Comparison of ENCODE assay signal across 1 cellular context in genomic region chr3:52231502-52232278, GRCh38.
TF ChIP-seq lines count a peak whose summit lies in the region.

No MANE protein-coding gene starts in this region.

TF ChIP-seq in HepG2, 621 proteins besides CTCF, POLR2A, EP300 and RAD21 (continued from another document and continues in another):
- TF ChIP-seq DZIP1 (CRISPR knock-in tag; IDR thresholded peaks at IDR 0.05) (0 out of 2 replicates have a peak, but pooled peaks have one; percentile 78), PATZ1 (CRISPR knock-in tag; IDR thresholded peaks at IDR 0.05) (no peak), ZNF547 (CRISPR knock-in tag; IDR thresholded peaks at IDR 0.05) (no peak), DMAP1 (CRISPR knock-in tag; IDR thresholded peaks at IDR 0.05) (no peak), BCL3 (CRISPR knock-in tag; IDR thresholded peaks at IDR 0.05) (no peak), NCOA2 (CRISPR knock-in tag; IDR thresholded peaks at IDR 0.05) (no peak), TRIM24 (CRISPR knock-in tag; IDR thresholded peaks at IDR 0.05) (no peak), POGK (CRISPR knock-in tag; conservative IDR thresholded peaks at IDR 0.05) (no peak), HDAC2 (CRISPR knock-in tag; IDR thresholded peaks at IDR 0.05) (no peak), ZNF652 (CRISPR knock-in tag; IDR thresholded peaks at IDR 0.05; ENCODE audit: borderline replicate concordance, low read depth) (no peak), RARG (CRISPR knock-in tag; IDR thresholded peaks at IDR 0.05; ENCODE audit: low read depth) (no peak), ZFP62 (CRISPR knock-in tag; IDR thresholded peaks at IDR 0.05) (no peak), KMT2A (CRISPR knock-in tag; IDR thresholded peaks at IDR 0.05) (no peak), SMAD9 (CRISPR knock-in tag; IDR thresholded peaks at IDR 0.05) (no peak), ZNF160 (CRISPR knock-in tag; IDR thresholded peaks at IDR 0.05) (no peak), ZNF614 (CRISPR knock-in tag; IDR thresholded peaks at IDR 0.05; ENCODE audit: borderline replicate concordance) (peak; percentile 38; the same call in 1 of the 2 replicates), SIX1 (CRISPR knock-in tag; IDR thresholded peaks at IDR 0.05; ENCODE audit: borderline replicate concordance) (no peak), HMGXB4 (CRISPR knock-in tag; IDR thresholded peaks at IDR 0.05; ENCODE audit: borderline replicate concordance in 1 of 2, low read depth in 1 of 2) (0 out of 4 replicates have a peak, but pooled peaks have one; percentile 45 to 46), SNAI1 (CRISPR knock-in tag; IDR thresholded peaks at IDR 0.05; ENCODE audit: borderline replicate concordance) (no peak), ZNF234 (CRISPR knock-in tag; conservative IDR thresholded peaks at IDR 0.05) (no peak), MYPOP (CRISPR knock-in tag; IDR thresholded peaks at IDR 0.05) (no peak), CCDC6 (CRISPR knock-in tag; IDR thresholded peaks at IDR 0.05) (0 out of 2 replicates have a peak, but pooled peaks have one; percentile 57), ZNF280D (CRISPR knock-in tag; IDR thresholded peaks at IDR 0.05) (0 out of 2 replicates have a peak, but pooled peaks have one; percentile 28), NRL (CRISPR knock-in tag; IDR thresholded peaks at IDR 0.05; ENCODE audit: borderline replicate concordance) (0 out of 2 replicates have a peak, but pooled peaks have one; percentile 35), ZNF337 (CRISPR knock-in tag; IDR thresholded peaks at IDR 0.05; ENCODE audit: borderline replicate concordance, low read depth) (no peak), ISL2 (CRISPR knock-in tag; IDR thresholded peaks at IDR 0.05) (no peak), ZNF205 (CRISPR knock-in tag; IDR thresholded peaks at IDR 0.05) (no peak), U2AF2 (IDR thresholded peaks at IDR 0.05; ENCODE audit: low read depth, low read length) (no peak), ATF5 (CRISPR knock-in tag; IDR thresholded peaks at IDR 0.05; ENCODE audit: low read depth) (no peak), DNMT3B (CRISPR knock-in tag; conservative IDR thresholded peaks at IDR 0.05) (no peak), ATF6 (CRISPR knock-in tag; conservative IDR thresholded peaks at IDR 0.05) (no peak), ZNF512 (CRISPR knock-in tag; IDR thresholded peaks at IDR 0.05) (no peak), ZNF792 (CRISPR knock-in tag; IDR thresholded peaks at IDR 0.05) (no peak), ZNF354B (CRISPR knock-in tag; IDR thresholded peaks at IDR 0.05) (no peak), SUZ12 (IDR thresholded peaks at IDR 0.05; ENCODE audit: low read depth, low read length) (no peak), MIER2 (CRISPR knock-in tag; IDR thresholded peaks at IDR 0.05) (no peak), ZNF280B (CRISPR knock-in tag; IDR thresholded peaks at IDR 0.05; ENCODE audit: borderline replicate concordance) (0 out of 2 replicates have a peak, but pooled peaks have one; percentile 44), ZNF674 (CRISPR knock-in tag; IDR thresholded peaks at IDR 0.05; ENCODE audit: low read depth) (no peak), CBX2 (IDR thresholded peaks at IDR 0.05; ENCODE audit: low read depth, low read length) (no peak), CBX2 (CRISPR knock-in tag; IDR thresholded peaks at IDR 0.05; ENCODE audit: low read depth) (no peak), YEATS2 (CRISPR knock-in tag; IDR thresholded peaks at IDR 0.05; ENCODE audit: borderline replicate concordance) (no peak), HES4 (CRISPR knock-in tag; IDR thresholded peaks at IDR 0.05; ENCODE audit: borderline replicate concordance) (0 out of 2 replicates have a peak, but pooled peaks have one; percentile 27)
